ENCODE assay signal across 1 cellular context in the genomic region with DNA sequence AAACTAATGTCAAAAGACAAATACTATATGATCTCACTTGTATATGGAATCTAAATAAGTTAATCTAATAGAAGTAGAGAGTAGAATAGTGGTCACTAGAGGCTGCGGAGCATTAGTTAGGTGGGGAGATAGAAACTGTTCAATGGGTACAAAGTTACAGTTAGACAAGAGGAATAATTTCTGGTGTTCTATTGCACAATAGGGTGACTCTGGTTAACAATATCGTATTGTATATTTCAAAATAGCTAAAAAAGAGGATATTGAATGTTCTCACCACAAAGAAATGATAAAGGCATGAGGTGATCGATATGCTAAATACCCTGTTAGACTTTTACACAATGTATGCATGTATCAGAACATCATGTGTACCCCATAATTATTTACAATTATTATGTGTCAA.
TF ChIP-seq lines count a peak whose summit lies in the region.

No MANE protein-coding gene starts in this region.

TF ChIP-seq in K562, 482 proteins besides CTCF, POLR2A, EP300 and RAD21 (continued from another document):
- TF ChIP-seq, protein P1, sequence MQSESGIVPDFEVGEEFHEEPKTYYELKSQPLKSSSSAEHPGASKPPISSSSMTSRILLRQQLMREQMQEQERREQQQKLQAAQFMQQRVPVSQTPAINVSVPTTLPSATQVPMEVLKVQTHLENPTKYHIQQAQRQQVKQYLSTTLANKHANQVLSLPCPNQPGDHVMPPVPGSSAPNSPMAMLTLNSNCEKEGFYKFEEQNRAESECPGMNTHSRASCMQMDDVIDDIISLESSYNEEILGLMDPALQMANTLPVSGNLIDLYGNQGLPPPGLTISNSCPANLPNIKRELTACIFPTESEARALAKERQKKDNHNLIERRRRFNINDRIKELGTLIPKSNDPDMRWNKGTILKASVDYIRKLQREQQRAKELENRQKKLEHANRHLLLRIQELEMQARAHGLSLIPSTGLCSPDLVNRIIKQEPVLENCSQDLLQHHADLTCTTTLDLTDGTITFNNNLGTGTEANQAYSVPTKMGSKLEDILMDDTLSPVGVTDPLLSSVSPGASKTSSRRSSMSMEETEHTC (IDR thresholded peaks at IDR 0.05): no peak
- TF ChIP-seq CEBPG (CRISPR knock-in tag; IDR thresholded peaks at IDR 0.05) (no peak), CEBPG (tag; conservative IDR thresholded peaks at IDR 0.05 in 1 of 2, IDR thresholded peaks at IDR 0.05 in 1 of 2) (peak; percentile 85 to 95), TBP (optimal IDR thresholded peaks at IDR 0.05; ENCODE audit: low read depth, low read length) (no peak)
- TF ChIP-seq, protein P2, sequence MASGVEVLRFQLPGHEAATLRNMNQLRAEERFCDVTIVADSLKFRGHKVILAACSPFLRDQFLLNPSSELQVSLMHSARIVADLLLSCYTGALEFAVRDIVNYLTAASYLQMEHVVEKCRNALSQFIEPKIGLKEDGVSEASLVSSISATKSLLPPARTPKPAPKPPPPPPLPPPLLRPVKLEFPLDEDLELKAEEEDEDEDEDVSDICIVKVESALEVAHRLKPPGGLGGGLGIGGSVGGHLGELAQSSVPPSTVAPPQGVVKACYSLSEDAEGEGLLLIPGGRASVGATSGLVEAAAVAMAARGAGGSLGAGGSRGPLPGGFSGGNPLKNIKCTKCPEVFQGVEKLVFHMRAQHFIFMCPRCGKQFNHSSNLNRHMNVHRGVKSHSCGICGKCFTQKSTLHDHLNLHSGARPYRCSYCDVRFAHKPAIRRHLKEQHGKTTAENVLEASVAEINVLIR (CRISPR knock-in tag; IDR thresholded peaks at IDR 0.05): no peak
TF ChIP-seq in K562: peak in this region for 3.
